Comparison of ENCODE assay signal across 7 cellular contexts in the genomic region with DNA sequence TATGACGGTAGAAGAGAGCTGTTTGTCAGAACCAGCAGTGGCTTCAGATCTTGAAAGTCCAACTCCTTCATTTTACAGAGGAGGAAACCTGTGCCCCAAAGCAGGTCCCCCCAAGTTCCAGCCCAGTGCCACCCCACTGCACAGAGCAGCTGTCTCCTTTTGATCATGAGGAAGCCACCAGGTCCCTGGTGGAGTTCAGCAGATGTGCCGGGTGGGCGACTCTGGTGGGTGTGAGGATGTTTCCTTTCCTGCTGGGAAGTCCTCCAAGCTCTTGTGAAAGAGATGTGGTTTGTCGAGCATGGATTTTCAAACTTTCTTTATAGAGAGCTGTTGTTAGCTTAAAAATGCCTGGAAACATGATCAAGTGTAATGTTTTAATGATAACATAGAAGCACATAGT. TPM values are rescaled to one million over a fixed set of nuclear protein-coding genes. Genes with fewer than 3 reads are reported as not detected.
DNase-seq lines count a peak whose midpoint lies in the region; ATAC-seq, FAIRE-seq and TF ChIP-seq lines count a peak whose summit lies in the region.

No MANE protein-coding gene starts in this region.

- H3K36me3 ChIP-seq in GM23248 (ENCODE audit: low read depth) (peaks cover 3% of the 10 kb centered on the region; the same call in 1 of the 2 replicates), small intestine (ENCODE audit: control insufficient read depth in 2 of 2, insufficient read depth in 2 of 2, low read length in 2 of 2) (no peaks in the 10 kb centered on the region)

- TF ChIP-seq CTCF in foreskin fibroblast (IDR thresholded peaks at IDR 0.05; ENCODE audit: low read depth, low read length), result no peak

- peak overlapping the region; percentile 90 for H3K27ac Mint-ChIP-seq in T-helper 17 cell

- H2AFZ ChIP-seq in GM23248, result no peak overlapping the region

- H3K9ac ChIP-seq in GM23248, result peak overlapping the region; percentile 43; the same call in 1 of the 2 replicates

- H3K9me3 ChIP-seq in GM23248 (ENCODE audit: low read depth), result no peaks in the 10 kb centered on the region
- no peaks in the 10 kb centered on the region for H3K9me3 ChIP-seq in T-helper 17 cell (ENCODE audit: control insufficient read depth, low read length, poor library complexity, severe bottlenecking)
- H3K9me3 ChIP-seq in small intestine (ENCODE audit: control insufficient read depth, low read depth), result no peaks in the 10 kb centered on the region

- FAIRE-seq in small intestine (lab: Jason Lieb, UNC), result no peak

- H3K27me3 ChIP-seq in GM23248 (replicated peaks; ENCODE audit: insufficient read depth), result no peaks in the 10 kb centered on the region
- H3K27me3 ChIP-seq in small intestine (ENCODE audit: control insufficient read depth in 2 of 2, insufficient read depth in 2 of 2, low read length in 2 of 2), result no peaks in the 10 kb centered on the region

- H3K36me3 Mint-ChIP-seq in T-helper 17 cell (ENCODE audit: low read depth), result peaks cover 4% of the 10 kb centered on the region

- 19 to 25% methylated on average over 4 of the region's 4 CpGs for WGBS in GM23248 (ENCODE audit: low coverage in 1 of 2, low lambda C conversion rate in 2 of 2, missing lambda C conversion rate in 2 of 2), 2 experiments
- 51 to 75% (median 73%) methylated on average over 4 of the region's 4 CpGs for WGBS in small intestine, 3 donors

- peaks cover 97% of the 10 kb centered on the region for H3K79me2 ChIP-seq in GM23248 (ENCODE audit: insufficient read depth)

- H3K4me1 ChIP-seq in GM23248 (ENCODE audit: insufficient read depth) (peaks cover 68% of the 10 kb centered on the region), small intestine (ENCODE audit: control insufficient read depth in 2 of 2, insufficient read depth in 1 of 2, low read depth in 1 of 2, low read length in 1 of 2) (peaks cover 38 to 58% of the 10 kb centered on the region in 2 donors)

- peak overlapping the region; percentile 50 for H3K27ac ChIP-seq in GM23248
- peak overlapping the region; percentile 12 to 81 for H3K27ac ChIP-seq in small intestine (ENCODE audit: low read depth in 1 of 2, low read length in 1 of 2)

- H4K20me1 ChIP-seq in GM23248 (ENCODE audit: insufficient read depth), result no peaks in the 10 kb centered on the region

- in situ Hi-C loops in GM23248 (cut with MboI), result no loop called here

- H3K4me3 ChIP-seq in GM23248, result no peak overlapping the region
- H3K4me3 ChIP-seq in foreskin fibroblast (ENCODE audit: low read depth in 1 of 2, low read length in 2 of 2), result no peak overlapping the region
- H3K4me3 ChIP-seq in small intestine (ENCODE audit: low read depth in 1 of 2, low read length in 2 of 2), result no peak overlapping the region

- H3K4me3 Mint-ChIP-seq in T-helper 17 cell, result peak overlapping the region; percentile 80

- peaks cover 79% of the 10 kb centered on the region for H3K4me1 Mint-ChIP-seq in T-helper 17 cell

- H3K27me3 Mint-ChIP-seq in T-helper 17 cell, result no peaks in the 10 kb centered on the region

- peak overlapping the region; percentile 47 for H3K4me2 ChIP-seq in GM23248 (ENCODE audit: unreplicated experiment)

- H3F3A ChIP-seq in GM23248 (ENCODE audit: insufficient read depth), result peaks cover 56% of the 10 kb centered on the region

- ATAC-seq in T-helper 17 cell (no peak), HG02763 (IDR thresholded peaks at IDR 0.05; ENCODE audit: unreplicated experiment) (no peak)

- no peaks in the 10 kb centered on the region for H3K9me2 ChIP-seq in GM23248 (ENCODE audit: insufficient read depth)

- DNase-seq in GM23248 (peak; percentile 59), T-helper 17 cell (no peak), foreskin fibroblast (peak; percentile 58 to 83), small intestine (no peak), NCI-H187 (lab: John Stamatoyannopoulos, UW) (no peak), NCI-H2171 treated with DMSO at 0.1 percent for 48 hours (lab: John Stamatoyannopoulos, UW) (no peak)

RNA-seq across cellular contexts. Expression of a gene that starts 52.0 kb away (rescaled TPM):
- total RNA-seq in GM23248 (2014; rRNA removed; shearing (Covaris generic)), result 34.0 and 50.1 TPM in 2 replicates
- polyA plus RNA-seq in GM23248 (2016; fragmentation: Nextera tagmentation; extraction: Ambion mirVana) (30.8 and 30.9 TPM in 2 replicates), small intestine (10 to 100 TPM; 11.6 to 17.0 (median 12.1) TPM)
- 10 to 100 TPM; 79.8 to 82.9 TPM for total RNA-seq in T-helper 17 cell

Comparison
In these comparisons a context has a peak if more than half of its experiments do, and no peak if none do; other contexts are left out.
1. DNase-seq: peak in GM23248 (single experiment) and foreskin fibroblast (2 of 2); none in T-helper 17 cell (0 of 3), small intestine (single experiment), NCI-H187 (0 of 2) and NCI-H2171 treated with DMSO at 0.1 percent for 48 hours (single experiment).